In the genomic region with DNA sequence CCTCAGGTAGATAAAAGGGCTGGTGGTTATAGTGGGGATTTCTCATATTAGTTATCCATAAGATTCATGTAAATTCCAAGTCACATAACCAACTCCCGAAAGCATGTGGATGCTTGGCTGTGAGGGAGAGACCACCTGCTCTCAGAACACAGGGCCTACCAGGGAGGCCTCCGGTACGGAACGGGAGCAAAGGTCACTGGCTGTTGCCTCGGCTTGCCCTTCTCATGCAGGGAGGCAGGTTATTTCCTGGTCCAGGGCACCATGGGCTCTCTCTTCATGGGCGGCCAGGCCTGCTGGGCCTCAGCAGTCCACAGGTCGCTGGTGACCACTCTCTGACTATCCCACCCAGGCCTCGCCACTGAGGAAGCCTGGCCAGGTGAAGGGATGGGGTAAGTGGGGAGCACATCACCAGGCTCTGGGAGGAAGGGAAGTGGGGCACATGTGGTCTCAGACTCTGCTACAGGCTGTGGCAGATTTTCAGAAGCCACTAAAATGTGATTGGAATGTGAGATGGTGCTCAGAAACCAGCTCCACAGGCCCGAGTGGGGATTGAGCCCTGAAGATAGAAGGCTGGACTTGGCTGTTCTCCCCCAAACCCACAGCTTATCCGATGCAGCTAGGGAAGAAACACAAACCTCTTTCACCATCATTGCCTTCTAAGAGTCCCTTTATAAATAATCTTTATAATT, we compare ENCODE assay signal across 1 cellular context.
TF ChIP-seq lines count a peak whose summit lies in the region.

No MANE protein-coding gene starts in this region.

TF ChIP-seq in HepG2, 621 proteins besides CTCF, POLR2A, EP300 and RAD21 (continued from another document and continues in another):
- TF ChIP-seq, protein P1, sequence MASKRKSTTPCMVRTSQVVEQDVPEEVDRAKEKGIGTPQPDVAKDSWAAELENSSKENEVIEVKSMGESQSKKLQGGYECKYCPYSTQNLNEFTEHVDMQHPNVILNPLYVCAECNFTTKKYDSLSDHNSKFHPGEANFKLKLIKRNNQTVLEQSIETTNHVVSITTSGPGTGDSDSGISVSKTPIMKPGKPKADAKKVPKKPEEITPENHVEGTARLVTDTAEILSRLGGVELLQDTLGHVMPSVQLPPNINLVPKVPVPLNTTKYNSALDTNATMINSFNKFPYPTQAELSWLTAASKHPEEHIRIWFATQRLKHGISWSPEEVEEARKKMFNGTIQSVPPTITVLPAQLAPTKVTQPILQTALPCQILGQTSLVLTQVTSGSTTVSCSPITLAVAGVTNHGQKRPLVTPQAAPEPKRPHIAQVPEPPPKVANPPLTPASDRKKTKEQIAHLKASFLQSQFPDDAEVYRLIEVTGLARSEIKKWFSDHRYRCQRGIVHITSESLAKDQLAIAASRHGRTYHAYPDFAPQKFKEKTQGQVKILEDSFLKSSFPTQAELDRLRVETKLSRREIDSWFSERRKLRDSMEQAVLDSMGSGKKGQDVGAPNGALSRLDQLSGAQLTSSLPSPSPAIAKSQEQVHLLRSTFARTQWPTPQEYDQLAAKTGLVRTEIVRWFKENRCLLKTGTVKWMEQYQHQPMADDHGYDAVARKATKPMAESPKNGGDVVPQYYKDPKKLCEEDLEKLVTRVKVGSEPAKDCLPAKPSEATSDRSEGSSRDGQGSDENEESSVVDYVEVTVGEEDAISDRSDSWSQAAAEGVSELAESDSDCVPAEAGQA (IDR thresholded peaks at IDR 0.05; ENCODE audit: low read depth): no peak
- TF ChIP-seq, protein P1 (CRISPR knock-in tag; IDR thresholded peaks at IDR 0.05; ENCODE audit: borderline replicate concordance): no peak
- TF ChIP-seq IKZF4 (CRISPR knock-in tag; IDR thresholded peaks at IDR 0.05; ENCODE audit: borderline replicate concordance, low read depth, not compliant biosample characterization): no peak
- TF ChIP-seq, protein P2, sequence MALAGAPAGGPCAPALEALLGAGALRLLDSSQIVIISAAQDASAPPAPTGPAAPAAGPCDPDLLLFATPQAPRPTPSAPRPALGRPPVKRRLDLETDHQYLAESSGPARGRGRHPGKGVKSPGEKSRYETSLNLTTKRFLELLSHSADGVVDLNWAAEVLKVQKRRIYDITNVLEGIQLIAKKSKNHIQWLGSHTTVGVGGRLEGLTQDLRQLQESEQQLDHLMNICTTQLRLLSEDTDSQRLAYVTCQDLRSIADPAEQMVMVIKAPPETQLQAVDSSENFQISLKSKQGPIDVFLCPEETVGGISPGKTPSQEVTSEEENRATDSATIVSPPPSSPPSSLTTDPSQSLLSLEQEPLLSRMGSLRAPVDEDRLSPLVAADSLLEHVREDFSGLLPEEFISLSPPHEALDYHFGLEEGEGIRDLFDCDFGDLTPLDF (CRISPR knock-in tag; IDR thresholded peaks at IDR 0.05): no peak
- TF ChIP-seq, protein P3, sequence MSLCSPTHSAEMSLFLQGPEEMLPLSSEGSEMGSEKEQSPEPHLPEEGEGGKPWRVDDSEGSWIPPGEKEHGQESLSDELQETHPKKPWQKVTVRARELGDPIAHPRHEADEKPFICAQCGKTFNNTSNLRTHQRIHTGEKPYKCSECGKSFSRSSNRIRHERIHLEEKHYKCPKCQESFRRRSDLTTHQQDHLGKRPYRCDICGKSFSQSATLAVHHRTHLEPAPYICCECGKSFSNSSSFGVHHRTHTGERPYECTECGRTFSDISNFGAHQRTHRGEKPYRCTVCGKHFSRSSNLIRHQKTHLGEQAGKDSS (CRISPR knock-in tag; IDR thresholded peaks at IDR 0.05; ENCODE audit: borderline replicate concordance, low read depth): 0 out of 2 replicates have a peak, but pooled peaks have one; percentile 27
- TF ChIP-seq, protein P4, sequence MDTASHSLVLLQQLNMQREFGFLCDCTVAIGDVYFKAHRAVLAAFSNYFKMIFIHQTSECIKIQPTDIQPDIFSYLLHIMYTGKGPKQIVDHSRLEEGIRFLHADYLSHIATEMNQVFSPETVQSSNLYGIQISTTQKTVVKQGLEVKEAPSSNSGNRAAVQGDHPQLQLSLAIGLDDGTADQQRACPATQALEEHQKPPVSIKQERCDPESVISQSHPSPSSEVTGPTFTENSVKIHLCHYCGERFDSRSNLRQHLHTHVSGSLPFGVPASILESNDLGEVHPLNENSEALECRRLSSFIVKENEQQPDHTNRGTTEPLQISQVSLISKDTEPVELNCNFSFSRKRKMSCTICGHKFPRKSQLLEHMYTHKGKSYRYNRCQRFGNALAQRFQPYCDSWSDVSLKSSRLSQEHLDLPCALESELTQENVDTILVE (CRISPR knock-in tag; IDR thresholded peaks at IDR 0.05): no peak
- TF ChIP-seq ZNF781 (CRISPR knock-in tag; IDR thresholded peaks at IDR 0.05; ENCODE audit: borderline replicate concordance, not compliant biosample characterization): no peak
- TF ChIP-seq ZNF674 (CRISPR knock-in tag; IDR thresholded peaks at IDR 0.05; ENCODE audit: low read depth): no peak
- TF ChIP-seq ZFP41 (CRISPR knock-in tag; IDR thresholded peaks at IDR 0.05; ENCODE audit: borderline replicate concordance): no peak
- TF ChIP-seq DNMT1 (CRISPR knock-in tag; IDR thresholded peaks at IDR 0.05): no peak
- no peak for TF ChIP-seq ZNF567 (CRISPR knock-in tag; IDR thresholded peaks at IDR 0.05; ENCODE audit: borderline replicate concordance)
- TF ChIP-seq RBM22 (optimal IDR thresholded peaks at IDR 0.05; ENCODE audit: low read length): no peak
- no peak for TF ChIP-seq FIP1L1 (IDR thresholded peaks at IDR 0.05; ENCODE audit: borderline replicate concordance, insufficient read depth, low read depth, low read length)
- TF ChIP-seq, protein P5, sequence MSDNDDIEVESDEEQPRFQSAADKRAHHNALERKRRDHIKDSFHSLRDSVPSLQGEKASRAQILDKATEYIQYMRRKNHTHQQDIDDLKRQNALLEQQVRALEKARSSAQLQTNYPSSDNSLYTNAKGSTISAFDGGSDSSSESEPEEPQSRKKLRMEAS (IDR thresholded peaks at IDR 0.05): 0 out of 2 replicates have a peak, but pooled peaks have one; percentile 42
- TF ChIP-seq ZNF263 (CRISPR knock-in tag; IDR thresholded peaks at IDR 0.05): peak; percentile 77
- TF ChIP-seq ESRRA (CRISPR knock-in tag; IDR thresholded peaks at IDR 0.05; ENCODE audit: low read depth): no peak
- no peak for TF ChIP-seq ZNF790 (CRISPR knock-in tag; IDR thresholded peaks at IDR 0.05; ENCODE audit: borderline replicate concordance)
- no peak for TF ChIP-seq ZSCAN22 (CRISPR knock-in tag; IDR thresholded peaks at IDR 0.05)
- TF ChIP-seq SNRNP70 (IDR thresholded peaks at IDR 0.05; ENCODE audit: low read depth, low read length): no peak
- TF ChIP-seq ZNF441 (CRISPR knock-in tag; IDR thresholded peaks at IDR 0.05; ENCODE audit: borderline replicate concordance): no peak
- no peak for TF ChIP-seq ZMAT3 (CRISPR knock-in tag; conservative IDR thresholded peaks at IDR 0.05)
- no peak for TF ChIP-seq ZNF274 (CRISPR knock-in tag; IDR thresholded peaks at IDR 0.05)
- no peak for TF ChIP-seq ZNF251 (CRISPR knock-in tag; IDR thresholded peaks at IDR 0.05)
- TF ChIP-seq SP1 (IDR thresholded peaks at IDR 0.05): no peak
- TF ChIP-seq SP1 (CRISPR knock-in tag; IDR thresholded peaks at IDR 0.05): no peak
- TF ChIP-seq ZNF296 (CRISPR knock-in tag; conservative IDR thresholded peaks at IDR 0.05): no peak
- TF ChIP-seq BORCS8-MEF2B (CRISPR knock-in tag; IDR thresholded peaks at IDR 0.05): no peak
- TF ChIP-seq GATAD2A (CRISPR knock-in tag; IDR thresholded peaks at IDR 0.05): peak; percentile 35; the same call in 1 of the 2 replicates
- TF ChIP-seq ZNF496 (CRISPR knock-in tag; IDR thresholded peaks at IDR 0.05; ENCODE audit: insufficient replicate concordance): no peak
- no peak for TF ChIP-seq ZNF180 (CRISPR knock-in tag; IDR thresholded peaks at IDR 0.05; ENCODE audit: borderline replicate concordance, low read depth)
- no peak for TF ChIP-seq HNRNPUL1 (IDR thresholded peaks at IDR 0.05; ENCODE audit: low read depth, low read length)
- TF ChIP-seq TAF1 (CRISPR knock-in tag; IDR thresholded peaks at IDR 0.05): no peak
- TF ChIP-seq SUZ12 (IDR thresholded peaks at IDR 0.05; ENCODE audit: low read depth, low read length): no peak
- TF ChIP-seq, protein P6, sequence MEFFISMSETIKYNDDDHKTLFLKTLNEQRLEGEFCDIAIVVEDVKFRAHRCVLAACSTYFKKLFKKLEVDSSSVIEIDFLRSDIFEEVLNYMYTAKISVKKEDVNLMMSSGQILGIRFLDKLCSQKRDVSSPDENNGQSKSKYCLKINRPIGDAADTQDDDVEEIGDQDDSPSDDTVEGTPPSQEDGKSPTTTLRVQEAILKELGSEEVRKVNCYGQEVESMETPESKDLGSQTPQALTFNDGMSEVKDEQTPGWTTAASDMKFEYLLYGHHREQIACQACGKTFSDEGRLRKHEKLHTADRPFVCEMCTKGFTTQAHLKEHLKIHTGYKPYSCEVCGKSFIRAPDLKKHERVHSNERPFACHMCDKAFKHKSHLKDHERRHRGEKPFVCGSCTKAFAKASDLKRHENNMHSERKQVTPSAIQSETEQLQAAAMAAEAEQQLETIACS (CRISPR knock-in tag; IDR thresholded peaks at IDR 0.05): no peak
- TF ChIP-seq ZNF350 (CRISPR knock-in tag; IDR thresholded peaks at IDR 0.05; ENCODE audit: borderline replicate concordance, low read depth): 0 out of 2 replicates have a peak, but pooled peaks have one; percentile 17
- no peak for TF ChIP-seq SP140L (CRISPR knock-in tag; IDR thresholded peaks at IDR 0.05; ENCODE audit: borderline replicate concordance)
- TF ChIP-seq, protein P7, sequence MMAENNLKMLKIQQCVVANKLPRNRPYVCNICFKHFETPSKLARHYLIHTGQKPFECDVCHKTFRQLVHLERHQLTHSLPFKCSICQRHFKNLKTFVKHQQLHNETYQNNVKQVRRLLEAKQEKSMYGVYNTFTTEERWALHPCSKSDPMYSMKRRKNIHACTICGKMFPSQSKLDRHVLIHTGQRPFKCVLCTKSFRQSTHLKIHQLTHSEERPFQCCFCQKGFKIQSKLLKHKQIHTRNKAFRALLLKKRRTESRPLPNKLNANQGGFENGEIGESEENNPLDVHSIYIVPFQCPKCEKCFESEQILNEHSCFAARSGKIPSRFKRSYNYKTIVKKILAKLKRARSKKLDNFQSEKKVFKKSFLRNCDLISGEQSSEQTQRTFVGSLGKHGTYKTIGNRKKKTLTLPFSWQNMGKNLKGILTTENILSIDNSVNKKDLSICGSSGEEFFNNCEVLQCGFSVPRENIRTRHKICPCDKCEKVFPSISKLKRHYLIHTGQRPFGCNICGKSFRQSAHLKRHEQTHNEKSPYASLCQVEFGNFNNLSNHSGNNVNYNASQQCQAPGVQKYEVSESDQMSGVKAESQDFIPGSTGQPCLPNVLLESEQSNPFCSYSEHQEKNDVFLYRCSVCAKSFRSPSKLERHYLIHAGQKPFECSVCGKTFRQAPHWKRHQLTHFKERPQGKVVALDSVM (CRISPR knock-in tag; IDR thresholded peaks at IDR 0.05): no peak
- TF ChIP-seq HNRNPL (IDR thresholded peaks at IDR 0.05; ENCODE audit: low read depth, low read length): no peak
- TF ChIP-seq, protein P8, sequence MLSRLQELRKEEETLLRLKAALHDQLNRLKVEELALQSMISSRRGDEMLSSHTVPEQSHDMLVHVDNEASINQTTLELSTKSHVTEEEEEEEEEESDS (CRISPR knock-in tag; IDR thresholded peaks at IDR 0.05; ENCODE audit: borderline replicate concordance): no peak
- no peak for TF ChIP-seq ZFP62 (CRISPR knock-in tag; IDR thresholded peaks at IDR 0.05)
- TF ChIP-seq, protein P9, sequence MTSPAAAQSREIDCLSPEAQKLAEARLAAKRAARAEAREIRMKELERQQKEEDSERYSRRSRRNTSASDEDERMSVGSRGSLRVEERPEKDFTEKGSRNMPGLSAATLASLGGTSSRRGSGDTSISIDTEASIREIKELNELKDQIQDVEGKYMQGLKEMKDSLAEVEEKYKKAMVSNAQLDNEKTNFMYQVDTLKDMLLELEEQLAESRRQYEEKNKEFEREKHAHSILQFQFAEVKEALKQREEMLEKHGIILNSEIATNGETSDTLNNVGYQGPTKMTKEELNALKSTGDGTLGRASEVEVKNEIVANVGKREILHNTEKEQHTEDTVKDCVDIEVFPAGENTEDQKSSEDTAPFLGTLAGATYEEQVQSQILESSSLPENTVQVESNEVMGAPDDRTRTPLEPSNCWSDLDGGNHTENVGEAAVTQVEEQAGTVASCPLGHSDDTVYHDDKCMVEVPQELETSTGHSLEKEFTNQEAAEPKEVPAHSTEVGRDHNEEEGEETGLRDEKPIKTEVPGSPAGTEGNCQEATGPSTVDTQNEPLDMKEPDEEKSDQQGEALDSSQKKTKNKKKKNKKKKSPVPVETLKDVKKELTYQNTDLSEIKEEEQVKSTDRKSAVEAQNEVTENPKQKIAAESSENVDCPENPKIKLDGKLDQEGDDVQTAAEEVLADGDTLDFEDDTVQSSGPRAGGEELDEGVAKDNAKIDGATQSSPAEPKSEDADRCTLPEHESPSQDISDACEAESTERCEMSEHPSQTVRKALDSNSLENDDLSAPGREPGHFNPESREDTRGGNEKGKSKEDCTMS (CRISPR knock-in tag; conservative IDR thresholded peaks at IDR 0.05): no peak
- TF ChIP-seq BRD4 (CRISPR knock-in tag; IDR thresholded peaks at IDR 0.05): no peak
- TF ChIP-seq, protein P10, sequence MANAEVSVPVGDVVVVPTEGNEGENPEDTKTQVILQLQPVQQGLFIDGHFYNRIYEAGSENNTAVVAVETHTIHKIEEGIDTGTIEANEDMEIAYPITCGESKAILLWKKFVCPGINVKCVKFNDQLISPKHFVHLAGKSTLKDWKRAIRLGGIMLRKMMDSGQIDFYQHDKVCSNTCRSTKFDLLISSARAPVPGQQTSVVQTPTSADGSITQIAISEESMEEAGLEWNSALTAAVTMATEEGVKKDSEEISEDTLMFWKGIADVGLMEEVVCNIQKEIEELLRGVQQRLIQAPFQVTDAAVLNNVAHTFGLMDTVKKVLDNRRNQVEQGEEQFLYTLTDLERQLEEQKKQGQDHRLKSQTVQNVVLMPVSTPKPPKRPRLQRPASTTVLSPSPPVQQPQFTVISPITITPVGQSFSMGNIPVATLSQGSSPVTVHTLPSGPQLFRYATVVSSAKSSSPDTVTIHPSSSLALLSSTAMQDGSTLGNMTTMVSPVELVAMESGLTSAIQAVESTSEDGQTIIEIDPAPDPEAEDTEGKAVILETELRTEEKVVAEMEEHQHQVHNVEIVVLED (CRISPR knock-in tag; IDR thresholded peaks at IDR 0.05; ENCODE audit: borderline replicate concordance): no peak
- TF ChIP-seq RXRB (CRISPR knock-in tag; IDR thresholded peaks at IDR 0.05; ENCODE audit: borderline replicate concordance): peak; percentile 68
- TF ChIP-seq TP53 (CRISPR knock-in tag; conservative IDR thresholded peaks at IDR 0.05): no peak
- no peak for TF ChIP-seq SRSF4 (IDR thresholded peaks at IDR 0.05; ENCODE audit: low read depth, low read length, poor library complexity, severe bottlenecking)
- TF ChIP-seq ELF1 (CRISPR knock-in tag; IDR thresholded peaks at IDR 0.05): peak; percentile 39; the same call in 1 of the 2 replicates
